ENCODE assay signal across 8 cellular contexts in genomic region chr11:27505781-27506180, GRCh38. TPM values are rescaled to one million over a fixed set of nuclear protein-coding genes. Genes with fewer than 3 reads are reported as not detected.
DNase-seq lines count a peak whose midpoint lies in the region; ATAC-seq and TF ChIP-seq lines count a peak whose summit lies in the region.

No MANE protein-coding gene starts in this region.

- peaks cover 13% of the 10 kb centered on the region for H3K36me3 Mint-ChIP-seq in T-helper 2 cell treated with Interferon-gamma antibody and Interleukin-4, amounts not matched to agents 5 μg/mL and 100 μg/mL, for 36 hours (ENCODE audit: low read depth)
- H3K36me3 Mint-ChIP-seq in brain (peaks cover 6% of the 10 kb centered on the region), mesothelial cell of epicardium (peaks cover under 1% of the 10 kb centered on the region)

- H3K9me3 Mint-ChIP-seq in T-helper 2 cell treated with Interferon-gamma antibody and Interleukin-4, amounts not matched to agents 5 μg/mL and 100 μg/mL, for 36 hours = no peaks in the 10 kb centered on the region
- H3K9me3 Mint-ChIP-seq in brain = no peaks in the 10 kb centered on the region
- no peaks in the 10 kb centered on the region for H3K9me3 Mint-ChIP-seq in mesothelial cell of epicardium

- H3K4me1 Mint-ChIP-seq in T-helper 2 cell treated with Interferon-gamma antibody and Interleukin-4, amounts not matched to agents 5 μg/mL and 100 μg/mL, for 36 hours (ENCODE audit: low read depth) = peaks cover 32% of the 10 kb centered on the region
- H3K4me1 Mint-ChIP-seq in brain (peaks cover 63% of the 10 kb centered on the region), mesothelial cell of epicardium (peaks cover 31% of the 10 kb centered on the region)

- H3K27me3 Mint-ChIP-seq in T-helper 2 cell treated with Interferon-gamma antibody and Interleukin-4, amounts not matched to agents 5 μg/mL and 100 μg/mL, for 36 hours (ENCODE audit: low read depth) = no peaks in the 10 kb centered on the region
- H3K27me3 Mint-ChIP-seq in brain (peaks cover 7% of the 10 kb centered on the region), mesothelial cell of epicardium (ENCODE audit: low read depth) (no peaks in the 10 kb centered on the region)

- no peak for DNase-seq in T-helper 2 cell treated with Interferon-gamma antibody and Interleukin-4, amounts not matched to agents 5 μg/mL and 100 μg/mL, for 36 hours (ENCODE audit: low spot score)
- no peak for DNase-seq in T-helper 2 cell
- no peak for DNase-seq in mesothelial cell of epicardium (ENCODE audit: low spot score in 2 of 2, unreplicated experiment in 2 of 2)
- no peak for DNase-seq in MV-4-11 (lab: John Stamatoyannopoulos, UW)
- no peak for DNase-seq in head of caudate nucleus
- DNase-seq in NOMO-1 treated with DMSO at 0.1 percent for 48 hours (lab: John Stamatoyannopoulos, UW; ENCODE audit: unreplicated experiment) = no peak

- peak overlapping the region; percentile 100 for H3K27ac Mint-ChIP-seq in T-helper 2 cell treated with Interferon-gamma antibody and Interleukin-4, amounts not matched to agents 5 μg/mL and 100 μg/mL, for 36 hours
- H3K27ac Mint-ChIP-seq in brain (peak overlapping the region; percentile 96 to 100 (median 97)), mesothelial cell of epicardium (peak overlapping the region; percentile 98)

- TF ChIP-seq CTCF in brain (conservative IDR thresholded peaks at IDR 0.05) (no peak), mesothelial cell of epicardium (IDR thresholded peaks at IDR 0.05; ENCODE audit: unreplicated experiment) (no peak)

- intact Hi-C loops in head of caudate nucleus (cut with DNase I) = no loop called here

- peak; percentile 0 for ATAC-seq in HG03565 (IDR thresholded peaks at IDR 0.05; ENCODE audit: unreplicated experiment)

- peak overlapping the region; percentile 100 for H3K4me3 Mint-ChIP-seq in T-helper 2 cell treated with Interferon-gamma antibody and Interleukin-4, amounts not matched to agents 5 μg/mL and 100 μg/mL, for 36 hours
- H3K4me3 Mint-ChIP-seq in brain = peak overlapping the region; percentile 99 to 100 (median 99)
- peak overlapping the region; percentile 96 for H3K4me3 Mint-ChIP-seq in mesothelial cell of epicardium

RNA-seq across cellular contexts. Expression of gene LIN7C, which starts 0.8 kb away (rescaled TPM):
- polyA plus RNA-seq in brain (ENCODE audit: insufficient read depth, low read depth, low replicate concordance) = 2.5 TPM
- total RNA-seq in mesothelial cell of epicardium = 26.0 to 27.8 TPM (median 26.5 TPM) in 3 replicates

RNA-seq across cellular contexts. Expression of gene LGR4, which starts 33.2 kb away (rescaled TPM):
- polyA plus RNA-seq in brain (ENCODE audit: insufficient read depth, low read depth, low replicate concordance) = 6.3 TPM
- 26.8 to 28.2 TPM (median 27.5 TPM) in 3 replicates for total RNA-seq in mesothelial cell of epicardium
